Comparison of ENCODE assay signal across 21 cellular contexts in genomic region chr21:33729631-33730030, GRCh38.
"Had no signal": no experiment of that assay in that cellular context is flagged by ENCODE, and none has a peak within 500 bp of the region (broad histone marks: within the 10 kb centered on the region; RNA-seq: fewer than 3 reads in every experiment).

No MANE protein-coding gene starts in this region.

- H3K27me3 ChIP-seq: gastrocnemius medialis, heart right ventricle, right lobe of liver, tibial artery had no signal

- H3K27ac Mint-ChIP-seq: dendritic cell treated with granulocyte-macrophage colony-stimulating factor and Interleukin-4, amounts not matched to agents 40 ng/mL and 50 ng/mL, for 4 days; memory B cell; mesothelial cell of epicardium; natural killer cell treated with Interleukin-12 subunit alpha and Interleukin-12 subunit beta and Interleukin-15 and Interleukin-18, amount 100 ng/mL, for 72 hours; stimulated activated effector memory CD8-positive, alpha-beta T cell treated with anti-CD3 and anti-CD28 coated beads, Interleukin-12 subunit alpha, Interleukin-12 subunit beta, amount 100 ng/mL, for 72 hours had no signal

- H3K9me3 Mint-ChIP-seq: dendritic cell treated with granulocyte-macrophage colony-stimulating factor and Interleukin-4, amounts not matched to agents 40 ng/mL and 50 ng/mL, for 4 days; memory B cell; mesothelial cell of epicardium; natural killer cell treated with Interleukin-12 subunit alpha and Interleukin-12 subunit beta and Interleukin-15 and Interleukin-18, amount 100 ng/mL, for 72 hours; stimulated activated effector memory CD8-positive, alpha-beta T cell treated with anti-CD3 and anti-CD28 coated beads, Interleukin-12 subunit alpha, Interleukin-12 subunit beta, amount 100 ng/mL, for 72 hours had no signal

- H3K4me3 Mint-ChIP-seq: dendritic cell treated with granulocyte-macrophage colony-stimulating factor and Interleukin-4, amounts not matched to agents 40 ng/mL and 50 ng/mL, for 4 days; memory B cell; mesothelial cell of epicardium; natural killer cell treated with Interleukin-12 subunit alpha and Interleukin-12 subunit beta and Interleukin-15 and Interleukin-18, amount 100 ng/mL, for 72 hours; stimulated activated effector memory CD8-positive, alpha-beta T cell treated with anti-CD3 and anti-CD28 coated beads, Interleukin-12 subunit alpha, Interleukin-12 subunit beta, amount 100 ng/mL, for 72 hours had no signal

- H3K4me1 ChIP-seq: gastrocnemius medialis, lower lobe of right lung, parathyroid adenoma, psoas muscle, right lobe of liver, tibial artery had no signal

- ATAC-seq: esophagus mucosa; gastrocnemius medialis; heart right ventricle; left cardiac atrium; lower lobe of right lung; natural killer cell treated with Interleukin-12 subunit alpha and Interleukin-12 subunit beta and Interleukin-15 and Interleukin-18, amount 100 ng/mL, for 72 hours; psoas muscle; right lobe of liver; stimulated activated effector memory CD8-positive, alpha-beta T cell treated with anti-CD3 and anti-CD28 coated beads, Interleukin-12 subunit alpha, Interleukin-12 subunit beta, amount 100 ng/mL, for 72 hours; stimulated activated naive CD8-positive, alpha-beta T cell treated with anti-CD3 and anti-CD28 coated beads, Interleukin-15, Interleukin-2, amounts not matched to agents 100 U/mL and 50 U/mL, for 24 hours had no signal

- H2AFZ ChIP-seq: parathyroid adenoma had no signal

- H3K9ac ChIP-seq: parathyroid adenoma had no signal

- H3K9me3 ChIP-seq: gastrocnemius medialis, heart right ventricle, left ventricle myocardium inferior, lower lobe of right lung, psoas muscle, right lobe of liver, tibial artery had no signal

- H3K36me3 Mint-ChIP-seq: memory B cell; natural killer cell treated with Interleukin-12 subunit alpha and Interleukin-12 subunit beta and Interleukin-15 and Interleukin-18, amount 100 ng/mL, for 72 hours; stimulated activated effector memory CD8-positive, alpha-beta T cell treated with anti-CD3 and anti-CD28 coated beads, Interleukin-12 subunit alpha, Interleukin-12 subunit beta, amount 100 ng/mL, for 72 hours had no signal

- H3K4me1 Mint-ChIP-seq: stimulated activated effector memory CD8-positive, alpha-beta T cell treated with anti-CD3 and anti-CD28 coated beads, Interleukin-12 subunit alpha, Interleukin-12 subunit beta, amount 100 ng/mL, for 72 hours had no signal

- DNase-seq: cerebellar nuclear complex; gastrocnemius medialis; heart right ventricle; hypothalamus; left cardiac atrium; left ventricle myocardium inferior; lower lobe of right lung; psoas muscle; retina; right lobe of liver; stimulated activated CD4-positive, alpha-beta T cell treated with anti-CD3 and anti-CD28 coated beads, Interleukin-4, amount 100 ng/mL, for 1 hour; stimulated activated CD8-positive, alpha-beta memory T cell treated with anti-CD3 and anti-CD28 coated beads, Interleukin-4, amount 100 ng/mL, for 48 hours; stimulated activated naive CD8-positive, alpha-beta T cell treated with anti-CD3 and anti-CD28 coated beads, Interleukin-15, Interleukin-2, amounts not matched to agents 100 U/mL and 50 U/mL, for 24 hours; tibial artery had no signal

- H3K27ac ChIP-seq: gastrocnemius medialis, heart right ventricle, left ventricle myocardium inferior, lower lobe of right lung, parathyroid adenoma, psoas muscle, right lobe of liver, tibial artery had no signal

- H3K4me3 ChIP-seq: gastrocnemius medialis, heart right ventricle, left ventricle myocardium inferior, lower lobe of right lung, psoas muscle, right lobe of liver, tibial artery had no signal

- H3K27me3 Mint-ChIP-seq: dendritic cell treated with granulocyte-macrophage colony-stimulating factor and Interleukin-4, amounts not matched to agents 40 ng/mL and 50 ng/mL, for 4 days had no signal

- H3K79me2 ChIP-seq: parathyroid adenoma had no signal
